19 cellular contexts compared by ENCODE assay signal in genomic region chr15:90816401-90817116, GRCh38. TPM values are rescaled to one million over a fixed set of nuclear protein-coding genes. Genes with fewer than 3 reads are reported as not detected.
DNase-seq lines count a peak whose midpoint lies in the region; ATAC-seq, FAIRE-seq and TF ChIP-seq lines count a peak whose summit lies in the region.
"Had no signal": no experiment of that assay in that cellular context is flagged by ENCODE, and none has a peak within 500 bp of the region (broad histone marks: within the 10 kb centered on the region; RNA-seq: fewer than 3 reads in every experiment).

No MANE protein-coding gene starts in this region.

- H3K36me3 Mint-ChIP-seq in MCF 10A (ENCODE audit: insufficient read depth, unreplicated experiment): no peaks in the 10 kb centered on the region
- peaks cover 37% of the 10 kb centered on the region for H3K36me3 Mint-ChIP-seq in activated CD8-positive, alpha-beta T cell treated with anti-CD3 and anti-CD28 coated beads for 36 hours (ENCODE audit: low read depth)

- no peaks in the 10 kb centered on the region for H3K9me3 ChIP-seq in breast epithelium
- no peaks in the 10 kb centered on the region for H3K9me3 ChIP-seq in H1 (ENCODE audit: insufficient read depth in 2 of 2, low read depth in 1 of 2, low read length in 1 of 2)
- H3K9me3 ChIP-seq in OCI-LY7 (ENCODE audit: low read length): no peaks in the 10 kb centered on the region
- H3K9me3 ChIP-seq: adrenal gland, ovary had no signal

- 93% methylated on average over 14 of the region's 15 CpGs; no CpG with 5 or more reads in 1 of the 2 experiments for WGBS in H1 (ENCODE audit: extremely low coverage in 1 of 2, insufficient coverage in 1 of 2, insufficient read length in 1 of 2, insufficient replicate concordance in 2 of 2, low coverage in 1 of 2, low lambda C conversion rate in 2 of 2, missing lambda C conversion rate in 1 of 2), 2 experiments

- no peak for DNase-seq in breast epithelium (ENCODE audit: low spot score in 2 of 2)
- no peak for DNase-seq in MCF 10A (ENCODE audit: unreplicated experiment)
- DNase-seq in activated CD8-positive, alpha-beta T cell treated with anti-CD3 and anti-CD28 coated beads for 36 hours: peak; percentile 43
- DNase-seq in H1 (ENCODE audit: low read depth in 1 of 2, low spot score in 2 of 2): no peak
- DNase-seq in OCI-LY7 (ENCODE audit: low spot score): no peak
- no peak for DNase-seq in COR-L47 (lab: John Stamatoyannopoulos, UW)
- no peak for DNase-seq in GOT3 (lab: John Stamatoyannopoulos, UW)
- DNase-seq: effector memory CD4-positive, alpha-beta T cell; glutamatergic neuron; HCEC 1CT; NCI-H1105; NCI-H2081 treated with DMSO at 0.1 percent for 48 hours; NCI-H510A treated with DMSO at 0.1 percent for 48 hours; ovary had no signal

- H4K91ac ChIP-seq in H1 (replicated peaks; ENCODE audit: insufficient read length, low read length): no peak overlapping the region

- BruUV-seq in MCF 10A (replicated peaks; lab: Mats Ljungman, UMichigan) (no TSS peak), OCI-LY7 (replicated peaks; lab: Mats Ljungman, UMichigan) (no TSS peak)

- H3K27ac ChIP-seq in breast epithelium (peak overlapping the region; percentile 4 to 48), H1 (ENCODE audit: low read depth, low read length) (no peak overlapping the region), temporal lobe (ENCODE audit: low read depth, low read length) (peak overlapping the region; percentile 73), OCI-LY7 (ENCODE audit: low read depth, low read length, poor library complexity, severe bottlenecking) (no peak overlapping the region)
- H3K27ac ChIP-seq: adrenal gland, HL-60 had no signal

- H3K27me3 Mint-ChIP-seq in MCF 10A (ENCODE audit: insufficient read depth, unreplicated experiment): no peaks in the 10 kb centered on the region
- no peaks in the 10 kb centered on the region for H3K27me3 Mint-ChIP-seq in activated CD8-positive, alpha-beta T cell treated with anti-CD3 and anti-CD28 coated beads for 36 hours

- H4K20me1 ChIP-seq in H1 (replicated peaks in 1 of 2; ENCODE audit: control insufficient read depth in 1 of 2, insufficient read depth in 2 of 2, low read length in 2 of 2) (no peaks in the 10 kb centered on the region), OCI-LY7 (ENCODE audit: insufficient read depth, low read length) (no peaks in the 10 kb centered on the region)

- no peak overlapping the region for H2BK20ac ChIP-seq in H1 (ENCODE audit: low read length)

- H4K8ac ChIP-seq in H1 (ENCODE audit: extremely low read depth, insufficient read depth, low read length): 0 out of 2 replicates have a peak overlapping the region, but pooled peaks have one; percentile 58

- TF ChIP-seq RAD21 in H1 (IDR thresholded peaks at IDR 0.05 in 1 of 2, conservative IDR thresholded peaks at IDR 0.05 in 1 of 2; ENCODE audit: low read depth in 2 of 2, low read length in 2 of 2): no peak

- H3K4me2 ChIP-seq in H1 (ENCODE audit: insufficient read depth in 1 of 2, low read depth in 2 of 2, low read length in 2 of 2): no peak overlapping the region
- H3K4me2 ChIP-seq in OCI-LY7 (ENCODE audit: low read length): no peak overlapping the region

- H3K9me2 ChIP-seq in OCI-LY7 (ENCODE audit: insufficient read depth, low read length): no peaks in the 10 kb centered on the region

- TF ChIP-seq POLR2A in breast epithelium (IDR thresholded peaks at IDR 0.05) (no peak), H1 (IDR thresholded peaks at IDR 0.05; ENCODE audit: control extremely low read depth in 1 of 2, low read depth in 2 of 2, low read length in 2 of 2) (no peak)

- H2BK5ac ChIP-seq in H1 (ENCODE audit: low read depth, low read length): no peak overlapping the region

- no peak overlapping the region for H2AFZ ChIP-seq in H1 (ENCODE audit: low read length)
- H2AFZ ChIP-seq in OCI-LY7 (ENCODE audit: low read length): no peak overlapping the region

- H3K36me3 ChIP-seq in breast epithelium (no peaks in the 10 kb centered on the region), H1 (ENCODE audit: control insufficient read depth in 2 of 4, insufficient read depth in 4 of 4, low read length in 3 of 4) (peaks cover 0 to 25% (median 3%) of the 10 kb centered on the region in 4 experiments; a peak in 4 of 8 replicates), OCI-LY7 (ENCODE audit: insufficient read depth, low read length) (peaks cover 45% of the 10 kb centered on the region)
- H3K36me3 ChIP-seq: adrenal gland, ovary had no signal

- H4K5ac ChIP-seq in H1 (ENCODE audit: insufficient read length, low read depth, low read length): no peak overlapping the region

- H3K27me3 ChIP-seq in breast epithelium: no peaks in the 10 kb centered on the region
- H3K27me3 ChIP-seq in H1 (replicated peaks in 1 of 4; ENCODE audit: control insufficient read depth in 3 of 4, extremely low read depth in 1 of 4, insufficient read depth in 3 of 4, low read length in 3 of 4): no peaks in the 10 kb centered on the region
- H3K27me3 ChIP-seq: adrenal gland, ovary had no signal

- H2BK12ac ChIP-seq in H1 (ENCODE audit: low read depth, low read length): no peak overlapping the region

- no peak overlapping the region for H3K9ac ChIP-seq in H1 (replicated peaks in 1 of 4; ENCODE audit: extremely low read depth in 1 of 4, low read depth in 3 of 4, low read length in 3 of 4)

- H3K4me1 ChIP-seq in breast epithelium (no peaks in the 10 kb centered on the region), H1 (replicated peaks in 1 of 4; ENCODE audit: control insufficient read depth in 3 of 4, insufficient read depth in 4 of 4, low read length in 3 of 4) (peaks cover 12 to 24% (median 18%) of the 10 kb centered on the region in 4 experiments), OCI-LY7 (ENCODE audit: insufficient read depth, low read length, poor library complexity, severe bottlenecking) (peaks cover 33% of the 10 kb centered on the region)
- H3K4me1 ChIP-seq: adrenal gland had no signal

- POLR2A ChIA-PET in MCF 10A (lab: Yijun Ruan, JAX): no interaction called here
- POLR2A ChIA-PET in activated CD8-positive, alpha-beta T cell treated with anti-CD3 and anti-CD28 coated beads for 36 hours (lab: Charles Lee): interaction anchor here (1.1 to 2.8 kb wide), 6 partner anchors 13 to 99 kb away, joined by 3 to 13 read pairs (median 6); partner anchors contain the start of gene BLM
- POLR2A ChIA-PET in H1 (lab: Charles Lee; ENCODE audit: partially characterized antibody): interaction anchor here (2.4 kb wide), 1 partner anchor 69 kb away, joined by 11 read pairs; no protein-coding TSS in a partner anchor
- POLR2A ChIA-PET in OCI-LY7 (lab: Charles Lee): interaction anchor here (0.5 to 1.4 kb wide), 4 partner anchors 23 to 30 kb away, joined by 3 to 6 read pairs (median 4); no protein-coding TSS in a partner anchor

- TF ChIP-seq CTCF in breast epithelium (IDR thresholded peaks at IDR 0.05) (no peak), MCF 10A (IDR thresholded peaks at IDR 0.05; ENCODE audit: unreplicated experiment) (no peak), H1 (IDR thresholded peaks at IDR 0.05; ENCODE audit: control extremely low read depth in 1 of 3, insufficient read depth in 1 of 3, low read depth in 1 of 3, low read length in 3 of 3) (no peak), OCI-LY7 (conservative IDR thresholded peaks at IDR 0.05; ENCODE audit: low read length) (no peak)
- no peak for TF ChIP-seq CTCF in activated CD8-positive, alpha-beta T cell treated with anti-CD3 and anti-CD28 coated beads for 36 hours (IDR thresholded peaks at IDR 0.05)

- intact Hi-C loops in breast epithelium (cut with DNase I; ENCODE audit: low total_unique reads): no loop called here
- intact Hi-C loops in MCF 10A (cut with micrococcal nuclease): no loop called here
- intact Hi-C loops in activated CD8-positive, alpha-beta T cell treated with anti-CD3 and anti-CD28 coated beads for 36 hours (cut with micrococcal nuclease): loop anchor here (5.0 kb wide), 1 partner anchor 56 kb away; no protein-coding TSS in a partner anchor
- intact Hi-C loops in OCI-LY7 (cut with micrococcal nuclease; ENCODE audit: unreplicated experiment): no loop called here

- 0 out of 2 replicates have a peak overlapping the region, but pooled peaks have one; percentile 2 for H2AK5ac ChIP-seq in H1 (ENCODE audit: low read depth, low read length)

- no peaks in the 10 kb centered on the region for H3K79me1 ChIP-seq in H1 (ENCODE audit: low read depth, low read length)

- no peaks in the 10 kb centered on the region for H3K23me2 ChIP-seq in H1 (ENCODE audit: low read depth, low read length)

- 0 out of 2 replicates have a peak overlapping the region, but pooled peaks have one; percentile 63 for H3K18ac ChIP-seq in H1 (ENCODE audit: extremely low read depth, low read length)

- H3K14ac ChIP-seq in H1 (ENCODE audit: insufficient read length): no peak overlapping the region

- H3K27ac Mint-ChIP-seq in MCF 10A (ENCODE audit: low read depth, unreplicated experiment): no peak overlapping the region
- H3K27ac Mint-ChIP-seq in activated CD8-positive, alpha-beta T cell treated with anti-CD3 and anti-CD28 coated beads for 36 hours: peak overlapping the region; percentile 69

- H3K79me2 ChIP-seq in H1 (ENCODE audit: control insufficient read depth in 1 of 2, insufficient read depth in 2 of 2, low read length in 2 of 2) (no peaks in the 10 kb centered on the region), OCI-LY7 (ENCODE audit: insufficient read depth, low read depth, low read length) (no peaks in the 10 kb centered on the region)

- H3K4me3 ChIP-seq in breast epithelium: no peak overlapping the region
- H3K4me3 ChIP-seq in H1 (ENCODE audit: extremely low read depth in 1 of 4, insufficient read depth in 2 of 4, low read depth in 3 of 4, low read length in 4 of 4): no peak overlapping the region
- H3K4me3 ChIP-seq in OCI-LY7 (ENCODE audit: low read depth, low read length, poor library complexity, severe bottlenecking): no peak overlapping the region
- H3K4me3 ChIP-seq: adrenal gland, ovary had no signal

- no peak for TF ChIP-seq EP300 in H1 (IDR thresholded peaks at IDR 0.05; ENCODE audit: borderline replicate concordance in 1 of 2, low read depth in 2 of 2, low read length in 2 of 2)

- no peak overlapping the region for H3K23ac ChIP-seq in H1 (ENCODE audit: insufficient read length)

- no peak overlapping the region for H2BK15ac ChIP-seq in H1 (ENCODE audit: low read length)

- ATAC-seq in activated CD8-positive, alpha-beta T cell treated with anti-CD3 and anti-CD28 coated beads for 36 hours: peak; percentile 26
- ATAC-seq: sciatic nerve had no signal

- H2BK120ac ChIP-seq in H1 (replicated peaks; ENCODE audit: low read depth, low read length): no peak overlapping the region

- no peaks in the 10 kb centered on the region for H3K9me3 Mint-ChIP-seq in MCF 10A (ENCODE audit: unreplicated experiment)
- no peaks in the 10 kb centered on the region for H3K9me3 Mint-ChIP-seq in activated CD8-positive, alpha-beta T cell treated with anti-CD3 and anti-CD28 coated beads for 36 hours

- FAIRE-seq in H1 (lab: Jason Lieb, UNC): no peak
- FAIRE-seq: urothelium cell line had no signal

- CTCF ChIA-PET in MCF 10A (lab: Yijun Ruan, JAX): interaction anchor here (0.6 kb wide), 1 partner anchor 120 kb away, joined by 3 read pairs; no protein-coding TSS in a partner anchor
- CTCF ChIA-PET in activated CD8-positive, alpha-beta T cell treated with anti-CD3 and anti-CD28 coated beads for 36 hours (lab: Charles Lee): interaction anchor here (0.7 to 4.6 kb wide), 3 partner anchors 16 to 69 kb away, joined by 3 to 28 read pairs (median 19); partner anchors contain the start of gene FES
- CTCF ChIA-PET in H1 (lab: Charles Lee; ENCODE audit: partially characterized antibody): interaction anchor here (0.6 to 12.3 kb wide), 10 partner anchors 10 to 120 kb away, joined by 3 to 132 read pairs (median 4); partner anchors contain the start of genes FES and UNC45A
- CTCF ChIA-PET in OCI-LY7 (lab: Charles Lee; ENCODE audit: unreplicated experiment): no interaction called here

- H3K4ac ChIP-seq in H1 (replicated peaks; ENCODE audit: insufficient read length, low read depth, low read length): peak overlapping the region; percentile 48

- no peaks in the 10 kb centered on the region for H3K4me1 Mint-ChIP-seq in MCF 10A (ENCODE audit: insufficient read depth, unreplicated experiment)
- peaks cover 59% of the 10 kb centered on the region for H3K4me1 Mint-ChIP-seq in activated CD8-positive, alpha-beta T cell treated with anti-CD3 and anti-CD28 coated beads for 36 hours (ENCODE audit: low read depth)

- no peak overlapping the region for H3K56ac ChIP-seq in H1 (replicated peaks; ENCODE audit: insufficient read length, low read depth, low read length)

- H3K4me3 Mint-ChIP-seq in MCF 10A (ENCODE audit: unreplicated experiment): no peak overlapping the region
- no peak overlapping the region for H3K4me3 Mint-ChIP-seq in activated CD8-positive, alpha-beta T cell treated with anti-CD3 and anti-CD28 coated beads for 36 hours

RNA-seq across cellular contexts. Expression of gene FURIN, which starts 51.8 kb away (rescaled TPM):
- total RNA-seq in breast epithelium (10 to 100 TPM; 34.5 to 48.5 (median 36.4) TPM), MCF 10A (2022) (48.8 and 49.4 TPM in 2 replicates), temporal lobe (14.8 TPM), OCI-LY7 (2022) (7.4 and 10.3 TPM in 2 replicates)
- total RNA-seq in activated CD8-positive, alpha-beta T cell treated with anti-CD3 and anti-CD28 coated beads for 36 hours: 100 to 1,000 TPM; 111 to 117 TPM
- 28.0 and 32.1 TPM in 2 replicates for total RNA-seq in H1 (2021; fragmentation: NEBNext Ultra II Directional; extraction: Animal tissue kit (Norgen Biotek cat#: 25700))
- 15.8 and 22.5 TPM in 2 replicates for polyA plus RNA-seq in H1 (2011; rRNA removed)
- polyA plus RNA-seq in H1 (2011; cell fraction: cytosol; rRNA removed): 14.1 TPM
- 23.4 TPM for polyA plus RNA-seq in H1 (2011; cell fraction: nucleus; rRNA removed)
- polyA plus RNA-seq in H1 (2012, experiment 1 of 2): 14.0 to 24.5 TPM (median 23.1 TPM) in 4 replicates
- 21.8 TPM for polyA plus RNA-seq in H1 (2012, experiment 2 of 2)
- 25.4 TPM for polyA plus RNA-seq in H1 (2013, experiment 1 of 2)
- 27.3 TPM for polyA plus RNA-seq in H1 (2013, experiment 2 of 2)
- 14.0 and 17.4 TPM in 2 replicates for polyA minus RNA-seq in H1 (2011; rRNA and poly(A)+ RNA removed)
- polyA minus RNA-seq in H1 (2011; cell fraction: cytosol; rRNA and poly(A)+ RNA removed): 17.1 TPM
- 12.8 TPM for polyA minus RNA-seq in H1 (2011; cell fraction: nucleus; rRNA and poly(A)+ RNA removed)
- 2.1 and 4.9 TPM in 2 replicates for total RNA-seq in OCI-LY7 (2014; rRNA removed; shearing (Covaris generic))

Comparison
In these comparisons a context has a peak if more than half of its experiments do, and no peak if none do; other contexts are left out.
1. H3K27ac ChIP-seq: peak in breast epithelium (2 of 2) and temporal lobe (single experiment); none in H1 (single experiment) and OCI-LY7 (single experiment).